11 cellular contexts compared by ENCODE assay signal in genomic region chr5:177474094-177474493, GRCh38. TPM values are rescaled to one million over a fixed set of nuclear protein-coding genes. Genes with fewer than 3 reads are reported as not detected.
A peak's percentile ranks its signal among the peaks of the same experiment; 100 is the strongest.
DNase-seq lines count a peak whose midpoint lies in the region; TF ChIP-seq lines count a peak whose summit lies in the region.
"Had no signal": no experiment of that assay in that cellular context is flagged by ENCODE, and none has a peak within 500 bp of the region (broad histone marks: within the 10 kb centered on the region; RNA-seq: fewer than 3 reads in every experiment).

No MANE protein-coding gene starts in this region.

- DNase-seq in activated T-cell treated with anti-CD3 and anti-CD28 coated beads, Interleukin-2, amount 50 U/mL, for 24 hours, result no peak
- no peak for DNase-seq in activated T-cell treated with anti-CD3 and anti-CD28 coated beads, Interleukin-2, amount 50 U/mL, for 48 hours
- DNase-seq in activated CD4-positive, alpha-beta memory T cell treated with anti-CD3 and anti-CD28 coated beads for 36 hours, result no peak
- no peak for DNase-seq in stomach
- no peak for DNase-seq in A673 (ENCODE audit: low spot score)
- no peak for DNase-seq in COLO829 (ENCODE audit: low spot score)
- DNase-seq in islet precursor cell, result no peak
- DNase-seq: stimulated activated CD4-positive, alpha-beta T cell treated with anti-CD3 and anti-CD28 coated beads, Interleukin-1b, Interleukin-23, amount 100 ng/mL, for 48 hours had no signal

- POLR2A ChIA-PET in activated CD4-positive, alpha-beta memory T cell treated with anti-CD3 and anti-CD28 coated beads for 36 hours (lab: Charles Lee), result interaction anchor here (2.2 kb wide), 1 partner anchor 19 kb away, joined by 6 read pairs; no protein-coding TSS in a partner anchor
- POLR2A ChIA-PET in A673 (lab: Charles Lee; ENCODE audit: low non-redundant PET), result interaction anchor here (0.5 to 0.6 kb wide), 2 partner anchors 16 to 118 kb away, joined by 6 to 10 read pairs; no protein-coding TSS in a partner anchor

- peak overlapping the region; percentile 72 for H3K4me3 Mint-ChIP-seq in activated T-cell treated with anti-CD3 and anti-CD28 coated beads, Interleukin-2, amount 50 U/mL, for 24 hours
- peak overlapping the region; percentile 60 for H3K4me3 Mint-ChIP-seq in activated CD4-positive, alpha-beta memory T cell treated with anti-CD3 and anti-CD28 coated beads for 36 hours

- H3K27me3 ChIP-seq in iPS-15b (ENCODE audit: control insufficient read depth, insufficient read depth, low read length) (no peaks in the 10 kb centered on the region), stomach (peaks cover 0 to 22% (median 3%) of the 10 kb centered on the region in 3 donors), A673 (replicated peaks; ENCODE audit: insufficient read depth, low read depth, low read length, poor library complexity) (no peaks in the 10 kb centered on the region)
- H3K27me3 ChIP-seq: BE2C, SJSA1 had no signal

- peaks cover 5% of the 10 kb centered on the region for H3K27me3 Mint-ChIP-seq in activated T-cell treated with anti-CD3 and anti-CD28 coated beads, Interleukin-2, amount 50 U/mL, for 24 hours
- H3K27me3 Mint-ChIP-seq in activated CD4-positive, alpha-beta memory T cell treated with anti-CD3 and anti-CD28 coated beads for 36 hours, result peaks cover 5% of the 10 kb centered on the region

- TF ChIP-seq POLR2A in stomach (IDR thresholded peaks at IDR 0.05), result no peak

- peak overlapping the region; percentile 50 for H3K27ac Mint-ChIP-seq in activated T-cell treated with anti-CD3 and anti-CD28 coated beads, Interleukin-2, amount 50 U/mL, for 24 hours
- H3K27ac Mint-ChIP-seq in activated CD4-positive, alpha-beta memory T cell treated with anti-CD3 and anti-CD28 coated beads for 36 hours, result no peak overlapping the region

- no peak for TF ChIP-seq EP300 in stomach (IDR thresholded peaks at IDR 0.05)

- peaks cover 19% of the 10 kb centered on the region for H3K36me3 Mint-ChIP-seq in activated T-cell treated with anti-CD3 and anti-CD28 coated beads, Interleukin-2, amount 50 U/mL, for 24 hours (ENCODE audit: low read depth)
- H3K36me3 Mint-ChIP-seq in activated CD4-positive, alpha-beta memory T cell treated with anti-CD3 and anti-CD28 coated beads for 36 hours, result peaks cover 2% of the 10 kb centered on the region

- H3K4me1 ChIP-seq in iPS-15b (ENCODE audit: control insufficient read depth, insufficient read depth, low read length) (peaks cover 30% of the 10 kb centered on the region), stomach (peaks cover 25 to 90% (median 69%) of the 10 kb centered on the region in 4 donors), A673 (ENCODE audit: insufficient read depth, low read length, poor library complexity, severe bottlenecking) (peaks cover 27% of the 10 kb centered on the region)

- peak overlapping the region; percentile 24 for H3K4me3 ChIP-seq in iPS-15b (ENCODE audit: low read depth, low read length)
- H3K4me3 ChIP-seq in stomach, result peak overlapping the region in 2 of 4 donors; percentile 76 to 79
- no peak overlapping the region for H3K4me3 ChIP-seq in A673 (ENCODE audit: low read depth, low read length, poor library complexity, severe bottlenecking)

- CTCF ChIA-PET in activated CD4-positive, alpha-beta memory T cell treated with anti-CD3 and anti-CD28 coated beads for 36 hours (lab: Charles Lee), result interaction anchor here (1.2 to 5.1 kb wide), 2 partner anchors 71 to 84 kb away, joined by 3 to 24 read pairs; no protein-coding TSS in a partner anchor
- CTCF ChIA-PET in A673 (lab: Charles Lee), result no interaction called here

- WGBS in stomach, 5 donors, result 51 to 64% (median 55%) methylated on average over 7 of the region's 7 CpGs

- H3K27ac ChIP-seq in stomach, result peak overlapping the region in 4 of 5 donors; percentile 79 to 90 (median 85)
- H3K27ac ChIP-seq in A673 (ENCODE audit: low read depth, low read length, poor library complexity, severe bottlenecking), result no peak overlapping the region
- H3K27ac ChIP-seq: SJSA1 had no signal

- TF ChIP-seq CTCF in stomach (IDR thresholded peaks at IDR 0.05) (no peak), A673 (conservative IDR thresholded peaks at IDR 0.05; ENCODE audit: low read depth, low read length) (no peak)

- BruUV-seq in A673 (replicated peaks; lab: Mats Ljungman, UMichigan), result no TSS peak

- peaks cover 60% of the 10 kb centered on the region for H3K4me1 Mint-ChIP-seq in activated T-cell treated with anti-CD3 and anti-CD28 coated beads, Interleukin-2, amount 50 U/mL, for 24 hours (ENCODE audit: low read depth)
- peaks cover 28% of the 10 kb centered on the region for H3K4me1 Mint-ChIP-seq in activated CD4-positive, alpha-beta memory T cell treated with anti-CD3 and anti-CD28 coated beads for 36 hours (ENCODE audit: low read depth)

- H3K9me3 ChIP-seq in iPS-15b (ENCODE audit: control insufficient read depth, insufficient read depth, low read length) (no peaks in the 10 kb centered on the region), stomach (no peaks in the 10 kb centered on the region), A673 (ENCODE audit: low read depth, low read length, poor library complexity, severe bottlenecking) (no peaks in the 10 kb centered on the region)
- H3K9me3 ChIP-seq: BE2C, SJSA1 had no signal

- no peaks in the 10 kb centered on the region for H3K9me3 Mint-ChIP-seq in activated T-cell treated with anti-CD3 and anti-CD28 coated beads, Interleukin-2, amount 50 U/mL, for 24 hours
- H3K9me3 Mint-ChIP-seq in activated CD4-positive, alpha-beta memory T cell treated with anti-CD3 and anti-CD28 coated beads for 36 hours, result no peaks in the 10 kb centered on the region

- intact Hi-C loops in activated CD4-positive, alpha-beta memory T cell treated with anti-CD3 and anti-CD28 coated beads for 36 hours (cut with micrococcal nuclease), result no loop called here
- intact Hi-C loops in stomach (cut with DNase I; ENCODE audit: low total_unique reads) (no loop called here), A673 (cut with micrococcal nuclease; ENCODE audit: unreplicated experiment) (no loop called here)

- H3K9ac ChIP-seq in iPS-15b (ENCODE audit: low read depth, low read length), result peak overlapping the region; percentile 9

- H3K36me3 ChIP-seq in iPS-15b (ENCODE audit: control insufficient read depth, insufficient read depth, low read length) (peaks cover 18% of the 10 kb centered on the region), stomach (no peaks in the 10 kb centered on the region), A673 (ENCODE audit: insufficient read depth, low read length, poor library complexity, severe bottlenecking) (peaks cover 10% of the 10 kb centered on the region)

RNA-seq across cellular contexts. Expression of gene DBN1, which starts 0.7 kb away (rescaled TPM):
- 10 to 100 TPM; 12.1 to 15.9 TPM for total RNA-seq in activated CD4-positive, alpha-beta memory T cell treated with anti-CD3 and anti-CD28 coated beads for 36 hours
- total RNA-seq in stomach (10 to 100 TPM; 15.2 to 78.1 (median 53.3) TPM), A673 (2021) (271 and 286 TPM in 2 replicates)
- 10 to 100 TPM; 14.7 to 31.3 (median 22.7) TPM for polyA plus RNA-seq in stomach

RNA-seq across cellular contexts. Expression of gene PDLIM7, which starts 23.3 kb away (rescaled TPM):
- total RNA-seq in activated CD4-positive, alpha-beta memory T cell treated with anti-CD3 and anti-CD28 coated beads for 36 hours, result 10 to 100 TPM; 50.2 to 56.6 TPM
- total RNA-seq in stomach, result 100 to 1,000 TPM in 2 of 5 donors, 10 to 100 TPM in 3; 14.6 to 126 (median 97.0) TPM
- 100 to 1,000 TPM in 1 of 3 donors, 10 to 100 TPM in 2; 43.5 to 142 (median 76.6) TPM for polyA plus RNA-seq in stomach
- total RNA-seq in A673 (2021), result 116 and 132 TPM in 2 replicates

RNA-seq across cellular contexts. Expression of gene PRR7, which starts 27.5 kb away (rescaled TPM):
- total RNA-seq in activated CD4-positive, alpha-beta memory T cell treated with anti-CD3 and anti-CD28 coated beads for 36 hours, result 10 to 100 TPM; 13.3 to 13.6 TPM
- total RNA-seq in stomach, result under 1 TPM in 1 of 5 donors, not detected in 4; 0.73 TPM
- polyA plus RNA-seq in stomach, result 1 to 10 TPM in 2 of 3 donors, under 1 TPM in 1; 0.61 to 3.7 (median 1.5) TPM
- 3.0 and 5.3 TPM in 2 replicates for total RNA-seq in A673 (2021)

RNA-seq across cellular contexts. Expression of gene DOK3, which starts 35.5 kb away (rescaled TPM):
- total RNA-seq in activated CD4-positive, alpha-beta memory T cell treated with anti-CD3 and anti-CD28 coated beads for 36 hours, result 1 to 10 TPM in 1 of 2 experiments, under 1 TPM in 1; 0.52 to 1.3 TPM
- total RNA-seq in stomach (10 to 100 TPM in 1 of 5 donors, 1 to 10 TPM in 2, under 1 TPM in 1, not detected in 1; 0.43 to 31.2 (median 3.9) TPM), A673 (2021) (13.1 and 15.0 TPM in 2 replicates)
- 1 to 10 TPM; 2.4 to 6.0 (median 4.9) TPM for polyA plus RNA-seq in stomach

RNA-seq across cellular contexts. Expression of gene DDX41, which starts 42.7 kb away (rescaled TPM):
- 100 to 1,000 TPM; 143 to 145 TPM for total RNA-seq in activated CD4-positive, alpha-beta memory T cell treated with anti-CD3 and anti-CD28 coated beads for 36 hours
- total RNA-seq in stomach (100 to 1,000 TPM in 3 of 5 donors, 10 to 100 TPM in 2; 54.9 to 263 (median 128) TPM), A673 (2021) (82.3 and 87.7 TPM in 2 replicates)
- polyA plus RNA-seq in stomach, result 10 to 100 TPM; 65.3 to 72.9 (median 71.0) TPM
